30 cellular contexts compared by ENCODE assay signal in genomic region chr14:30799933-30800332, GRCh38.
"Had no signal": no experiment of that assay in that cellular context is flagged by ENCODE, and none has a peak within 500 bp of the region (broad histone marks: within the 10 kb centered on the region; RNA-seq: fewer than 3 reads in every experiment).

No MANE protein-coding gene starts in this region.

- FAIRE-seq: TTC549 had no signal

- H3K4me3 ChIP-seq: colonic mucosa, MG63, SJCRH30, SK-N-MC had no signal

- H3K4me3 Mint-ChIP-seq: activated CD4-positive, alpha-beta T cell treated with anti-CD3 and anti-CD28 coated beads, Interleukin-2, amount 10 ng/mL, durations not matched to agents 24 days and 14 days; activated CD8-positive, alpha-beta T cell treated with anti-CD3 and anti-CD28 coated beads for 36 hours; activated naive CD8-positive, alpha-beta T cell treated with anti-CD3 and anti-CD28 coated beads for 36 hours; activated T-cell treated with anti-CD3 and anti-CD28 coated beads, Interleukin-2, amount 50 U/mL, for 72 hours; activated T-helper 17 cell treated with anti-CD3 and anti-CD28 coated beads, Interleukin-2, amount 50 U/mL, for 72 hours had no signal

- H3K27ac Mint-ChIP-seq: activated CD4-positive, alpha-beta T cell treated with anti-CD3 and anti-CD28 coated beads, Interleukin-2, amount 10 ng/mL, durations not matched to agents 24 days and 14 days; activated CD8-positive, alpha-beta T cell treated with anti-CD3 and anti-CD28 coated beads for 36 hours; activated naive CD8-positive, alpha-beta T cell treated with anti-CD3 and anti-CD28 coated beads for 36 hours; activated T-cell treated with anti-CD3 and anti-CD28 coated beads, Interleukin-2, amount 50 U/mL, for 72 hours; activated T-helper 17 cell treated with anti-CD3 and anti-CD28 coated beads, Interleukin-2, amount 50 U/mL, for 72 hours had no signal

- H3K9me3 Mint-ChIP-seq: activated CD4-positive, alpha-beta T cell treated with anti-CD3 and anti-CD28 coated beads, Interleukin-2, amount 10 ng/mL, durations not matched to agents 24 days and 14 days; activated CD8-positive, alpha-beta T cell treated with anti-CD3 and anti-CD28 coated beads for 36 hours; activated naive CD8-positive, alpha-beta T cell treated with anti-CD3 and anti-CD28 coated beads for 36 hours; activated T-cell treated with anti-CD3 and anti-CD28 coated beads, Interleukin-2, amount 50 U/mL, for 72 hours had no signal

- H3K27ac ChIP-seq: brain microvascular endothelial cell, colonic mucosa, SJCRH30, SK-N-MC had no signal

- DNase-seq: activated CD4-positive, alpha-beta T cell treated with anti-CD3 and anti-CD28 coated beads, Interleukin-2, amount 10 ng/mL, durations not matched to agents 24 days and 14 days; activated CD4-positive, alpha-beta T cell treated with anti-CD3 and anti-CD28 coated beads, Interleukin-2, amount 50 U/mL, for 4 hours; activated CD8-positive, alpha-beta T cell treated with anti-CD3 and anti-CD28 coated beads for 36 hours; activated effector memory CD4-positive, alpha-beta T cell treated with anti-CD3 and anti-CD28 coated beads, Interleukin-2, amount 50 U/mL, for 16 hours; activated naive CD4-positive, alpha-beta T cell; activated naive CD4-positive, alpha-beta T cell treated with anti-CD3 and anti-CD28 coated beads, Interleukin-2, amount 50 U/mL, for 16 hours; activated naive CD8-positive, alpha-beta T cell treated with anti-CD3 and anti-CD28 coated beads for 36 hours; activated T-cell treated with anti-CD3 and anti-CD28 coated beads, Interleukin-2, amount 50 U/mL, for 1 hour; activated T-cell treated with anti-CD3 and anti-CD28 coated beads, Interleukin-2, amount 50 U/mL, for 72 hours; amniotic stem cell; aorta; brain microvascular endothelial cell; central memory CD4-positive, alpha-beta T cell; colonic mucosa; Kasumi-1; MG63; NCI-H1048; NCI-H1105 treated with DMSO at 0.1 percent for 48 hours; NCI-H1436; NCI-H1694; NCI-H1930; NCI-H510A; NCI-H526; NCI-H748 treated with DMSO at 0.1 percent for 48 hours; NK-92 treated with Interleukin-12 subunit alpha and Interleukin-12 subunit beta, amount 100 ng/mL, for 24 hours; SJCRH30; T1000 had no signal

- H3K4me1 ChIP-seq: colonic mucosa, SJCRH30 had no signal

- H3K9me3 ChIP-seq: colonic mucosa, MG63, SJCRH30 had no signal

- H3K36me3 ChIP-seq: brain microvascular endothelial cell, colonic mucosa, MG63, SJCRH30 had no signal

- H3K36me3 Mint-ChIP-seq: activated naive CD8-positive, alpha-beta T cell treated with anti-CD3 and anti-CD28 coated beads for 36 hours had no signal

- H3K4me1 Mint-ChIP-seq: activated CD4-positive, alpha-beta T cell treated with anti-CD3 and anti-CD28 coated beads, Interleukin-2, amount 10 ng/mL, durations not matched to agents 24 days and 14 days; activated naive CD8-positive, alpha-beta T cell treated with anti-CD3 and anti-CD28 coated beads for 36 hours; activated T-helper 17 cell treated with anti-CD3 and anti-CD28 coated beads, Interleukin-2, amount 50 U/mL, for 72 hours had no signal
